Comparison of ENCODE assay signal across 8 cellular contexts in genomic region chr12:57488397-57489156, GRCh38. TPM values are rescaled to one million over a fixed set of nuclear protein-coding genes. Genes with fewer than 3 reads are reported as not detected.
DNase-seq lines count a peak whose midpoint lies in the region; ATAC-seq and TF ChIP-seq lines count a peak whose summit lies in the region.

No MANE protein-coding gene starts in this region.

- ATAC-seq in right lobe of liver = no peak
- no peak for ATAC-seq in upper lobe of right lung
- no peak for ATAC-seq in HG03460 (IDR thresholded peaks at IDR 0.05; ENCODE audit: unreplicated experiment)

- H3K9me3 Mint-ChIP-seq in HFFc6 = no peaks in the 10 kb centered on the region

- H3K27ac ChIP-seq in ACC112 (ENCODE audit: low read depth, low read length) (peak overlapping the region; percentile 56), ascending aorta (peak overlapping the region; percentile 63 to 84), right lobe of liver (peak overlapping the region; percentile 11 to 39 (median 36)), upper lobe of right lung (peak overlapping the region; percentile 71)

- peaks cover 10% of the 10 kb centered on the region for H3K4me1 ChIP-seq in ACC112 (ENCODE audit: control insufficient read depth, insufficient read depth, low read length, unreplicated experiment)
- peaks cover 8 to 10% of the 10 kb centered on the region in 2 donors for H3K4me1 ChIP-seq in ascending aorta
- H3K4me1 ChIP-seq in right lobe of liver = peaks cover 0 to 9% (median 4%) of the 10 kb centered on the region in 4 donors
- peaks cover 8% of the 10 kb centered on the region for H3K4me1 ChIP-seq in upper lobe of right lung

- H3K36me3 ChIP-seq in ACC112 (ENCODE audit: insufficient read depth, low read length) (peaks cover 21% of the 10 kb centered on the region), ascending aorta (peaks cover 21 to 23% of the 10 kb centered on the region in 2 donors), right lobe of liver (peaks cover 0 to 27% (median 15%) of the 10 kb centered on the region in 4 donors), upper lobe of right lung (peaks cover 39% of the 10 kb centered on the region)

- H3K27me3 Mint-ChIP-seq in HFFc6 (ENCODE audit: insufficient read depth) = peaks cover 2% of the 10 kb centered on the region; the same call in 1 of the 2 replicates

- H3K4me3 ChIP-seq in ACC112 (ENCODE audit: low read depth, low read length) = peak overlapping the region; percentile 89
- peak overlapping the region; percentile 75 for H3K4me3 ChIP-seq in ascending aorta
- peak overlapping the region; percentile 80 to 94 (median 93) for H3K4me3 ChIP-seq in right lobe of liver
- peak overlapping the region; percentile 87 for H3K4me3 ChIP-seq in upper lobe of right lung

- no peak for TF ChIP-seq CTCF in HFFc6 (IDR thresholded peaks at IDR 0.05)
- TF ChIP-seq CTCF in ascending aorta (IDR thresholded peaks at IDR 0.05) = no peak
- TF ChIP-seq CTCF in right lobe of liver (IDR thresholded peaks at IDR 0.05) = no peak
- no peak for TF ChIP-seq CTCF in upper lobe of right lung (IDR thresholded peaks at IDR 0.05)

- peak overlapping the region; percentile 97 for H3K4me3 Mint-ChIP-seq in HFFc6

- peaks cover 26% of the 10 kb centered on the region for H3K79me2 ChIP-seq in ACC112 (ENCODE audit: control insufficient read depth, insufficient read depth, low read length, unreplicated experiment)

- H2AFZ ChIP-seq in ACC112 (ENCODE audit: low read length, unreplicated experiment) = peak overlapping the region; percentile 66

- H3K27me3 ChIP-seq in ACC112 (ENCODE audit: insufficient read depth, low read length) (no peaks in the 10 kb centered on the region), ascending aorta (no peaks in the 10 kb centered on the region), right lobe of liver (no peaks in the 10 kb centered on the region), upper lobe of right lung (no peaks in the 10 kb centered on the region)

- H3K4me1 Mint-ChIP-seq in HFFc6 (ENCODE audit: low read depth) = peaks cover 20% of the 10 kb centered on the region

- H3K27ac Mint-ChIP-seq in HFFc6 = peak overlapping the region; percentile 85

- 18% methylated on average over 11 of the region's 11 CpGs for WGBS in right lobe of liver (ENCODE audit: insufficient coverage, low coverage, low lambda C conversion rate, missing lambda C conversion rate)

- intact Hi-C loops in ascending aorta (cut with DNase I) (loop anchor here (2.0 kb wide), 2 partner anchors 28 to 32 kb away; partner anchors contain the start of gene DDIT3), right lobe of liver (cut with DNase I) (no loop called here), upper lobe of right lung (cut with DNase I) (no loop called here)

- H3K9me3 ChIP-seq in ascending aorta (no peaks in the 10 kb centered on the region), right lobe of liver (no peaks in the 10 kb centered on the region), upper lobe of right lung (no peaks in the 10 kb centered on the region)

- peaks cover 33% of the 10 kb centered on the region for H3K36me3 Mint-ChIP-seq in HFFc6 (ENCODE audit: low read depth)

- no peak for DNase-seq in HFFc6
- DNase-seq in ascending aorta (ENCODE audit: low spot score in 2 of 2) = no peak
- DNase-seq in right lobe of liver = no peak
- no peak for DNase-seq in upper lobe of right lung
- no peak for DNase-seq in mesenteric fat pad (ENCODE audit: low spot score)
- DNase-seq in superior temporal gyrus (ENCODE audit: extremely low spot score) = no peak

- TF ChIP-seq POLR2A in right lobe of liver (IDR thresholded peaks at IDR 0.05) = no peak

RNA-seq across cellular contexts. Expression of gene MARS1, which starts 0.7 kb away (rescaled TPM):
- 100 to 1,000 TPM; 179 to 207 (median 193) TPM for total RNA-seq in HFFc6 (2021; fragmentation: NEBNext Ultra II Directional; extraction: Animal tissue kit (Norgen Biotek cat#: 25700))
- total RNA-seq in ascending aorta = 78.0 TPM
- 10 to 100 TPM; 53.4 to 66.6 (median 60.4) TPM for total RNA-seq in right lobe of liver
- total RNA-seq in upper lobe of right lung = 141 TPM
- 145 TPM for total RNA-seq in mesenteric fat pad

RNA-seq across cellular contexts. Expression of gene ARHGAP9, which starts 8.9 kb away (rescaled TPM):
- total RNA-seq in HFFc6 (2021; fragmentation: NEBNext Ultra II Directional; extraction: Animal tissue kit (Norgen Biotek cat#: 25700)) = under 1 TPM in 5 of 6 experiments, not detected in 1; 0.11 to 0.85 (median 0.21) TPM
- total RNA-seq in ascending aorta (21.6 TPM), right lobe of liver (10 to 100 TPM in 1 of 6 experiments, 1 to 10 TPM in 5; 3.5 to 11.0 (median 6.8) TPM), upper lobe of right lung (37.7 TPM), mesenteric fat pad (26.5 TPM)

RNA-seq across cellular contexts. Expression of gene GLI1, which starts 29.0 kb away (rescaled TPM):
- 1 to 10 TPM; 3.9 to 5.8 (median 4.6) TPM for total RNA-seq in HFFc6 (2021; fragmentation: NEBNext Ultra II Directional; extraction: Animal tissue kit (Norgen Biotek cat#: 25700))
- 2.8 TPM for total RNA-seq in ascending aorta
- under 1 TPM; 0.16 to 0.74 (median 0.55) TPM for total RNA-seq in right lobe of liver
- total RNA-seq in upper lobe of right lung = 1.4 TPM
- 0.13 TPM for total RNA-seq in mesenteric fat pad

RNA-seq across cellular contexts. Expression of gene DDIT3, which starts 31.7 kb away (rescaled TPM):
- total RNA-seq in HFFc6 (2021; fragmentation: NEBNext Ultra II Directional; extraction: Animal tissue kit (Norgen Biotek cat#: 25700)) = 10 to 100 TPM in 4 of 6 experiments, 1 to 10 TPM in 2; 9.4 to 10.8 (median 10.2) TPM
- total RNA-seq in ascending aorta (0.64 TPM), right lobe of liver (10 to 100 TPM; 11.3 to 26.7 (median 18.7) TPM), upper lobe of right lung (47.3 TPM), mesenteric fat pad (32.2 TPM)

RNA-seq across cellular contexts. Expression of gene INHBE, which starts 33.5 kb away (rescaled TPM):
- total RNA-seq in HFFc6 (2021; fragmentation: NEBNext Ultra II Directional; extraction: Animal tissue kit (Norgen Biotek cat#: 25700)) = under 1 TPM in 5 of 6 experiments, not detected in 1; 0.12 to 0.34 (median 0.18) TPM
- total RNA-seq in ascending aorta = not detected
- total RNA-seq in right lobe of liver = 100 to 1,000 TPM in 4 of 6 experiments, 10 to 100 TPM in 2; 17.4 to 302 (median 150) TPM
- total RNA-seq in upper lobe of right lung = not detected
- total RNA-seq in mesenteric fat pad = not detected
